In the genomic region with DNA sequence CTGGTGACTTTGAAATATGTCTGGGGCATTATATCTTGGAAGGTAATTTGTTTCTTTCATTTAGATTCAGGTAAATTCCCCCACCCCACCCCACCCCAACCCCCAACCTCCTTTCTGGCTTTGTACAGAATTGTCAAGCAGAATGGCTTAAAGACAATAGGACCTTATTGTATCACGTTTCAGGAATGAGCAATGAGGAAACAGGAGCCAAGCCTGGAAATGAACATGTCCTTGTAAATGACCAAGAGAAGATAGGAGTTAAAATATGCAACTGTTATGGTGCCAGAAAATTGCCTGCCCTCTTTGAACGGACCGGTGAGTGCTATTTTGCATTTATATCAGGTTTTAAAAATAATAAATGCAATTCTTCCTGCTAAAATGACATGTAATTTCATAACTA, we compare ENCODE assay signal across 26 cellular contexts.
DNase-seq lines count a peak whose midpoint lies in the region; ATAC-seq, FAIRE-seq and TF ChIP-seq lines count a peak whose summit lies in the region.
"Had no signal": no experiment of that assay in that cellular context is flagged by ENCODE, and none has a peak within 500 bp of the region (broad histone marks: within the 10 kb centered on the region; RNA-seq: fewer than 3 reads in every experiment).

No MANE protein-coding gene starts in this region.

- DNase-seq in NCI-H2029 (lab: John Stamatoyannopoulos, UW) (peak; percentile 89), astrocyte (ENCODE audit: low read depth) (peak; percentile 16), left colon (no peak), caudate nucleus (lab: John Stamatoyannopoulos, UW) (no peak), gastrocnemius medialis (no peak), hippocampal formation (lab: John Stamatoyannopoulos, UW) (no peak)
- no peak for DNase-seq in activated CD4-positive, alpha-beta T cell treated with anti-CD3 and anti-CD28 coated beads for 48 hours
- DNase-seq: activated CD4-positive, alpha-beta T cell treated with anti-CD3 and anti-CD28 coated beads, Interleukin-2, amount 50 U/mL, for 4 hours; activated CD8-positive, alpha-beta memory T cell treated with anti-CD3 and anti-CD28 coated beads, Interleukin-2, amount 50 U/mL, for 48 hours; activated effector memory CD4-positive, alpha-beta T cell treated with Interleukin-2 at 50 U/mL for 16 hours; CD4-positive, alpha-beta T cell; esophagus squamous epithelium; H9; NCI-H2171 treated with DMSO at 0.1 percent for 48 hours; NK-92 treated with Interleukin-12 subunit alpha and Interleukin-12 subunit beta, amount 100 ng/mL, for 24 hours; stimulated activated CD4-positive, alpha-beta T cell treated with anti-CD3 and anti-CD28 coated beads, Interleukin-4, amount 100 ng/mL, for 24 hours; stimulated activated naive CD8-positive, alpha-beta T cell treated with anti-CD3 and anti-CD28 coated beads, Interleukin-15, amount 100 ng/mL, for 72 hours; T-helper 17 cell; upper lobe of left lung; WERI-Rb-1 had no signal

- peaks cover 14% of the 10 kb centered on the region for H3K4me1 Mint-ChIP-seq in astrocyte (ENCODE audit: low read depth, unreplicated experiment)
- H3K4me1 Mint-ChIP-seq: stimulated activated naive CD8-positive, alpha-beta T cell treated with anti-CD3 and anti-CD28 coated beads, Interleukin-15, amount 100 ng/mL, for 72 hours; T-helper 17 cell had no signal

- H3K27me3 ChIP-seq in astrocyte (ENCODE audit: insufficient read depth, low read length), result no peaks in the 10 kb centered on the region
- H3K27me3 ChIP-seq in gastrocnemius medialis, result no peaks in the 10 kb centered on the region
- H3K27me3 ChIP-seq: esophagus squamous epithelium, upper lobe of left lung had no signal

- peaks cover 7% of the 10 kb centered on the region for H3K9me3 Mint-ChIP-seq in astrocyte (ENCODE audit: unreplicated experiment)

- FAIRE-seq in astrocyte (lab: Jason Lieb, UNC), result no peak
- FAIRE-seq: GM12878, RCC 7860 had no signal

- H3K4me2 ChIP-seq in astrocyte (ENCODE audit: low read length), result no peak overlapping the region
- H3K4me2 ChIP-seq: KMS-11 had no signal

- H4K20me1 ChIP-seq in astrocyte (ENCODE audit: insufficient read depth, low read length), result no peaks in the 10 kb centered on the region

- ATAC-seq in left colon (peak; percentile 79), gastrocnemius medialis (no peak)
- ATAC-seq: GM12878; stimulated activated naive CD8-positive, alpha-beta T cell treated with anti-CD3 and anti-CD28 coated beads, Interleukin-15, amount 100 ng/mL, for 72 hours; T-helper 17 cell had no signal

- H3K36me3 Mint-ChIP-seq in astrocyte (ENCODE audit: low read depth, unreplicated experiment), result no peaks in the 10 kb centered on the region

- H3K36me3 ChIP-seq in HEK293 (ENCODE audit: control insufficient read depth in 2 of 2, insufficient read depth in 1 of 2, low read length in 2 of 2) (no peaks in the 10 kb centered on the region), astrocyte (ENCODE audit: insufficient read depth, low read length) (no peaks in the 10 kb centered on the region), gastrocnemius medialis (no peaks in the 10 kb centered on the region)
- H3K36me3 ChIP-seq: esophagus squamous epithelium, upper lobe of left lung, WERI-Rb-1 had no signal

- intact Hi-C loops in left colon (cut with DNase I, micrococcal nuclease) (no loop called here), gastrocnemius medialis (cut with DNase I; ENCODE audit: low total_unique reads) (no loop called here)

- TF ChIP-seq CTCF in HEK293 (tag by site-specific recombination; IDR thresholded peaks at IDR 0.05) (no peak), astrocyte (IDR thresholded peaks at IDR 0.05; ENCODE audit: insufficient read depth, low read depth, low read length) (no peak), gastrocnemius medialis (IDR thresholded peaks at IDR 0.05 in 4 of 5, conservative IDR thresholded peaks at IDR 0.05 in 1 of 5) (no peak)

- H3K9me3 ChIP-seq in HEK293 (ENCODE audit: control insufficient read depth, insufficient read depth, low read depth, low read length), result no peaks in the 10 kb centered on the region
- H3K9me3 ChIP-seq in astrocyte (ENCODE audit: insufficient read depth, low read depth, low read length), result no peaks in the 10 kb centered on the region
- H3K9me3 ChIP-seq in gastrocnemius medialis, result no peaks in the 10 kb centered on the region
- H3K9me3 ChIP-seq: esophagus squamous epithelium had no signal

- H3K4me3 Mint-ChIP-seq in astrocyte (ENCODE audit: unreplicated experiment), result no peak overlapping the region
- H3K4me3 Mint-ChIP-seq: CD4-positive, alpha-beta T cell; H9; stimulated activated naive CD8-positive, alpha-beta T cell treated with anti-CD3 and anti-CD28 coated beads, Interleukin-15, amount 100 ng/mL, for 72 hours; T-helper 17 cell had no signal

- no peak overlapping the region for H3K9ac ChIP-seq in astrocyte (ENCODE audit: low read length)
- H3K9ac ChIP-seq: KMS-11 had no signal

- no peaks in the 10 kb centered on the region for H3K79me2 ChIP-seq in astrocyte (ENCODE audit: insufficient read depth, low read length)

- no peak overlapping the region for H3K4me3 ChIP-seq in HEK293 (ENCODE audit: low read depth, low read length)
- H3K4me3 ChIP-seq in astrocyte (ENCODE audit: insufficient read depth, low read depth, low read length), result no peak overlapping the region
- H3K4me3 ChIP-seq in gastrocnemius medialis, result no peak overlapping the region
- H3K4me3 ChIP-seq: esophagus squamous epithelium, GM12878, skin epidermis, upper lobe of left lung had no signal

- in situ Hi-C loops in gastrocnemius medialis (cut with MboI; ENCODE audit: low sequenced_read_pairs in 4 of 4), result no loop called here

- no peak overlapping the region for H2AFZ ChIP-seq in astrocyte (ENCODE audit: low read depth, low read length)

- no peaks in the 10 kb centered on the region for H3K27me3 Mint-ChIP-seq in astrocyte (ENCODE audit: low read depth, unreplicated experiment)
- H3K27me3 Mint-ChIP-seq: progenitor cell of endocrine pancreas had no signal

- no peak overlapping the region for H3K27ac ChIP-seq in HEK293 (ENCODE audit: extremely low read depth, low read depth, low read length)
- no peak overlapping the region for H3K27ac ChIP-seq in astrocyte (ENCODE audit: low read depth, low read length)
- H3K27ac ChIP-seq in caudate nucleus (ENCODE audit: low read depth, low read length), result no peak overlapping the region
- H3K27ac ChIP-seq in gastrocnemius medialis, result no peak overlapping the region
- H3K27ac ChIP-seq: esophagus squamous epithelium, KMS-11, skin epidermis, upper lobe of left lung, WERI-Rb-1 had no signal

- POLR2A ChIA-PET in HEK293 (lab: Yijun Ruan, JAX), result no interaction called here

- no peak overlapping the region for H3K27ac Mint-ChIP-seq in astrocyte (ENCODE audit: unreplicated experiment)
- H3K27ac Mint-ChIP-seq: CD4-positive, alpha-beta T cell; H9; progenitor cell of endocrine pancreas; stimulated activated naive CD8-positive, alpha-beta T cell treated with anti-CD3 and anti-CD28 coated beads, Interleukin-15, amount 100 ng/mL, for 72 hours; T-helper 17 cell had no signal

- no peaks in the 10 kb centered on the region; the same call in 1 of the 2 replicates for H3K4me1 ChIP-seq in HEK293 (ENCODE audit: control insufficient read depth, insufficient read depth, low read length)
- no peaks in the 10 kb centered on the region for H3K4me1 ChIP-seq in astrocyte (ENCODE audit: insufficient read depth, low read length)
- H3K4me1 ChIP-seq in gastrocnemius medialis, result no peaks in the 10 kb centered on the region
- H3K4me1 ChIP-seq: upper lobe of left lung had no signal

- CTCF ChIA-PET in HEK293 (lab: Yijun Ruan, JAX), result no interaction called here

- TF ChIP-seq POLR2A in gastrocnemius medialis (IDR thresholded peaks at IDR 0.05), result no peak

TF ChIP-seq in HEK293, 187 proteins besides CTCF, POLR2A, EP300 and RAD21:
- TF ChIP-seq FEZF1 (tag by site-specific recombination; IDR thresholded peaks at IDR 0.05), result peak; percentile 36; the same call in 1 of the 2 replicates
- no peak for TF ChIP-seq ZNF791 (tag by site-specific recombination; IDR thresholded peaks at IDR 0.05)

Comparison
In these comparisons a context has a peak if more than half of its experiments do, and no peak if none do; other contexts are left out.
1. DNase-seq: peak in NCI-H2029 (single experiment) and astrocyte (single experiment); none in left colon (0 of 2), activated CD4-positive, alpha-beta T cell treated with anti-CD3 and anti-CD28 coated beads for 48 hours (single experiment), caudate nucleus (0 of 61), gastrocnemius medialis (0 of 2) and hippocampal formation (0 of 2).